In genomic region chr5:178114325-178115135, GRCh38 we compare ENCODE assay signal across 8 cellular contexts. TPM values are rescaled to one million over a fixed set of nuclear protein-coding genes. Genes with fewer than 3 reads are reported as not detected.
A peak's percentile ranks its signal among the peaks of the same experiment; 100 is the strongest.
DNase-seq lines count a peak whose midpoint lies in the region; ATAC-seq and TF ChIP-seq lines count a peak whose summit lies in the region.

No MANE protein-coding gene starts in this region.

- DNase-seq in CD14-positive monocyte (ENCODE audit: low spot score), result no peak
- DNase-seq in activated T-cell treated with anti-CD3 and anti-CD28 coated beads, Interleukin-2, amount 50 U/mL, for 72 hours, result peak; percentile 48 to 55
- no peak for DNase-seq in heart right ventricle
- DNase-seq in gastrocnemius medialis, result no peak
- no peak for DNase-seq in NCI-H2227 (lab: John Stamatoyannopoulos, UW; ENCODE audit: unreplicated experiment)
- DNase-seq in NCI-H187 (lab: John Stamatoyannopoulos, UW), result no peak

- H3K36me3 Mint-ChIP-seq in CD14-positive monocyte (no peaks in the 10 kb centered on the region), IgD-negative memory B cell (no peaks in the 10 kb centered on the region)
- H3K36me3 Mint-ChIP-seq in activated T-cell treated with anti-CD3 and anti-CD28 coated beads, Interleukin-2, amount 50 U/mL, for 72 hours (ENCODE audit: insufficient read depth in 2 of 2), result peaks cover 0 to 2% of the 10 kb centered on the region in 2 donors

- intact Hi-C loops in CD14-positive monocyte (cut with micrococcal nuclease) (no loop called here), heart right ventricle (cut with DNase I) (loop anchor here in 4 of 10 donors (5.0 kb wide), 3 partner anchors 33 to 38 kb away; partner anchors contain the start of gene NHP2 (in 2 of the 4)), gastrocnemius medialis (cut with DNase I; ENCODE audit: low total_unique reads) (no loop called here)

- H3K9me3 ChIP-seq in heart right ventricle, result peaks cover 0 to 5% (median 0%) of the 10 kb centered on the region in 11 donors
- H3K9me3 ChIP-seq in gastrocnemius medialis, result no peaks in the 10 kb centered on the region

- H3K4me3 ChIP-seq in heart right ventricle (peak overlapping the region; percentile 52 to 70 (median 62)), gastrocnemius medialis (peak overlapping the region; percentile 20 to 58 (median 46))

- H3K27me3 ChIP-seq in heart right ventricle (peaks cover 0 to 60% (median 40%) of the 10 kb centered on the region in 7 donors), gastrocnemius medialis (peaks cover 35 to 51% (median 38%) of the 10 kb centered on the region in 3 donors)

- H3K27ac Mint-ChIP-seq in CD14-positive monocyte (peak overlapping the region in 3 of 7 donors; percentile 6 to 55 (median 45)), IgD-negative memory B cell (peak overlapping the region; percentile 90 to 99 (median 97))
- no peak overlapping the region for H3K27ac Mint-ChIP-seq in activated T-cell treated with anti-CD3 and anti-CD28 coated beads, Interleukin-2, amount 50 U/mL, for 72 hours

- H3K27ac ChIP-seq in heart right ventricle (peak overlapping the region; percentile 43 to 86 (median 80)), gastrocnemius medialis (peak overlapping the region in 3 of 4 donors; percentile 39 to 49 (median 48))

- in situ Hi-C loops in gastrocnemius medialis (cut with MboI; ENCODE audit: low sequenced_read_pairs in 4 of 4), result no loop called here

- H3K27me3 Mint-ChIP-seq in CD14-positive monocyte (ENCODE audit: low read depth in 3 of 3) (peaks cover 68 to 87% (median 73%) of the 10 kb centered on the region in 3 donors), IgD-negative memory B cell (peaks cover 2% of the 10 kb centered on the region)
- H3K27me3 Mint-ChIP-seq in activated T-cell treated with anti-CD3 and anti-CD28 coated beads, Interleukin-2, amount 50 U/mL, for 72 hours (ENCODE audit: low read depth), result no peaks in the 10 kb centered on the region

- TF ChIP-seq CTCF in CD14-positive monocyte (IDR thresholded peaks at IDR 0.05), result no peak
- TF ChIP-seq CTCF in heart right ventricle (IDR thresholded peaks at IDR 0.05), result no peak
- TF ChIP-seq CTCF in gastrocnemius medialis (IDR thresholded peaks at IDR 0.05 in 4 of 5, conservative IDR thresholded peaks at IDR 0.05 in 1 of 5), result no peak

- ATAC-seq in activated T-cell treated with anti-CD3 and anti-CD28 coated beads, Interleukin-2, amount 50 U/mL, for 72 hours (replicated peaks in 1 of 2), result peak; percentile 37
- ATAC-seq in heart right ventricle (peak in 4 of 8 donors; percentile 34 to 39 (median 36)), gastrocnemius medialis (no peak), HG03520 (IDR thresholded peaks at IDR 0.05; ENCODE audit: unreplicated experiment) (no peak)

- H3K36me3 ChIP-seq in heart right ventricle, result no peaks in the 10 kb centered on the region
- no peaks in the 10 kb centered on the region for H3K36me3 ChIP-seq in gastrocnemius medialis

- H3K4me1 Mint-ChIP-seq in CD14-positive monocyte (peaks cover 20% of the 10 kb centered on the region), IgD-negative memory B cell (peaks cover 23 to 37% (median 30%) of the 10 kb centered on the region in 3 donors)
- H3K4me1 Mint-ChIP-seq in activated T-cell treated with anti-CD3 and anti-CD28 coated beads, Interleukin-2, amount 50 U/mL, for 72 hours (ENCODE audit: low read depth), result peaks cover 31% of the 10 kb centered on the region

- peaks cover 0 to 34% (median 11%) of the 10 kb centered on the region in 7 donors for H3K9me3 Mint-ChIP-seq in CD14-positive monocyte
- H3K9me3 Mint-ChIP-seq in IgD-negative memory B cell, result no peaks in the 10 kb centered on the region
- H3K9me3 Mint-ChIP-seq in activated T-cell treated with anti-CD3 and anti-CD28 coated beads, Interleukin-2, amount 50 U/mL, for 72 hours, result no peaks in the 10 kb centered on the region

- H3K4me1 ChIP-seq in heart right ventricle (peaks cover 9 to 55% (median 46%) of the 10 kb centered on the region in 9 donors), gastrocnemius medialis (peaks cover 0 to 7% of the 10 kb centered on the region in 2 donors)

- H3K4me3 Mint-ChIP-seq in CD14-positive monocyte, result peak overlapping the region; percentile 61 to 86
- H3K4me3 Mint-ChIP-seq in IgD-negative memory B cell, result peak overlapping the region; percentile 80 to 98 (median 93)
- H3K4me3 Mint-ChIP-seq in activated T-cell treated with anti-CD3 and anti-CD28 coated beads, Interleukin-2, amount 50 U/mL, for 72 hours, result peak overlapping the region; percentile 98 to 99

- WGBS in heart right ventricle, 2 donors, result 12 to 14% methylated on average over 28 of the region's 28 CpGs

- no peak for TF ChIP-seq POLR2A in gastrocnemius medialis (IDR thresholded peaks at IDR 0.05)

RNA-seq across cellular contexts. Expression of gene N4BP3, which starts 1.2 kb away (rescaled TPM):
- polyA plus RNA-seq in CD14-positive monocyte, result not detected
- 10.1 TPM for polyA plus RNA-seq in IgD-negative memory B cell
- 1 to 10 TPM; 5.6 to 6.0 TPM for total RNA-seq in activated T-cell treated with anti-CD3 and anti-CD28 coated beads, Interleukin-2, amount 50 U/mL, for 72 hours
- total RNA-seq in heart right ventricle, result 1 to 10 TPM; 1.1 to 5.5 (median 2.5) TPM
- 1 to 10 TPM; 2.9 to 3.4 TPM for polyA plus RNA-seq in heart right ventricle
- total RNA-seq in gastrocnemius medialis, result 1 to 10 TPM; 1.6 to 3.2 (median 2.1) TPM

RNA-seq across cellular contexts. Expression of gene RMND5B, which starts 16.3 kb away (rescaled TPM):
- polyA plus RNA-seq in CD14-positive monocyte (10 to 100 TPM; 20.9 to 23.9 TPM), IgD-negative memory B cell (43.0 TPM), heart right ventricle (10 to 100 TPM; 29.3 to 34.2 TPM)
- total RNA-seq in activated T-cell treated with anti-CD3 and anti-CD28 coated beads, Interleukin-2, amount 50 U/mL, for 72 hours, result 10 to 100 TPM; 21.5 to 24.5 TPM
- total RNA-seq in heart right ventricle (10 to 100 TPM; 29.1 to 38.5 (median 32.8) TPM), gastrocnemius medialis (10 to 100 TPM; 24.0 to 55.9 (median 44.2) TPM)

RNA-seq across cellular contexts. Expression of gene NHP2, which starts 39.2 kb away (rescaled TPM):
- 100 to 1,000 TPM; 108 to 139 TPM for polyA plus RNA-seq in CD14-positive monocyte
- polyA plus RNA-seq in IgD-negative memory B cell, result 227 TPM
- total RNA-seq in activated T-cell treated with anti-CD3 and anti-CD28 coated beads, Interleukin-2, amount 50 U/mL, for 72 hours, result 100 to 1,000 TPM; 112 to 122 TPM
- 10 to 100 TPM; 66.7 to 95.8 (median 74.5) TPM for total RNA-seq in heart right ventricle
- polyA plus RNA-seq in heart right ventricle, result 100 to 1,000 TPM in 1 of 2 donors, 10 to 100 TPM in 1; 59.8 to 272 TPM
- total RNA-seq in gastrocnemius medialis, result 100 to 1,000 TPM; 157 to 261 (median 241) TPM

Comparison
In these comparisons a context has a peak if more than half of its experiments do, and no peak if none do; other contexts are left out.
1. DNase-seq: peak in activated T-cell treated with anti-CD3 and anti-CD28 coated beads, Interleukin-2, amount 50 U/mL, for 72 hours (2 of 2); none in CD14-positive monocyte (single experiment), heart right ventricle (0 of 2), gastrocnemius medialis (0 of 2), NCI-H2227 (single experiment) and NCI-H187 (0 of 2).
2. ATAC-seq: peak in activated T-cell treated with anti-CD3 and anti-CD28 coated beads, Interleukin-2, amount 50 U/mL, for 72 hours (2 of 2); none in gastrocnemius medialis (0 of 2) and HG03520 (single experiment).
3. Peak in every context shown above with its lines, with median percentiles within 50 percentile points of each other: H3K4me3 Mint-ChIP-seq.